ENCODE assay signal across 8 cellular contexts in the genomic region with DNA sequence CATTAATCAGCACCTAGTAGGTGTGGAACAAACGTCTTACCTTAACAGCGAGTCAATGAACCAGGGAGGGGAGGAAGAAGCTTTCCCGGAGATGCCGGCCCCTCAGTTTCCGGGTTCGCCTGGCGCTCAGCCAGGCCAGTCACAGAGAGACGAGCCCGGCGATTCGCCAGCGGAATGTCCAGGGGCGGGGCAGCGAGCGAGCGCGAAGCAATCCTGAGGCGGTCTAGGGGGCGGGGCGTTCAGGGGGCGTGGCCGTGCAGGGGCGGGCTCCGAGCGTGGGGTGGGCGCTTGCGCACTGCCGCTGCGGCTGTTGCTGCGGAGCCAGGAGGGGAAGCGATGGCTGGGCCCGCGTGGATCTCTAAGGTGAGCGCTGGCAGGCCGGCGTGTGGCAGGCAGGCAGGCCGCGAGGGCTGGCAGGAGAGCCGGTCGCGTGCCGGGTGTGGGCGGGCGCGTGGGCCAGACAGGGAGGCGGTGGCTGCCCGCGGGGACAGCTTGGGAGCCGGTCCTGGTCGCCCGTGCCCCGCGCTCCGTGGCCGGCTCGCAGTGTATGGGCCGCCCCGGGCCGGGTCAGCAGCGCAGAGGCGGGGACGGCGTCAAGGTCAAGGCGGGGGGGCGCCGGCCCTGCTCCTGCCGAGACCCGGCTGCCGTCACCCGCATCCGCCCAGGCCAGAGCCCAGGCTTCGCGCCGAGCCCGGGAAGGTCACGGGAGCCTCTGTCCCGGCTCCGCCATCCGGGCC. TPM values are rescaled to one million over a fixed set of nuclear protein-coding genes. Genes with fewer than 3 reads are reported as not detected.
DNase-seq lines count a peak whose midpoint lies in the region; ATAC-seq, FAIRE-seq and TF ChIP-seq lines count a peak whose summit lies in the region.

A gene (plus strand): TSS at position 295 of the 737 bp plus-strand sequence. CDS start 42 bp downstream, at position 337.

- H3K27me3 ChIP-seq in BE2C, result no peaks in the 10 kb centered on the region

- POLR2A ChIA-PET in activated CD4-positive, alpha-beta T cell treated with anti-CD3 and anti-CD28 coated beads for 36 hours (lab: Charles Lee), result interaction anchor here (0.6 to 2.5 kb wide), 6 partner anchors 11 to 99 kb away, joined by 3 to 12 read pairs (median 7); a partner anchor contains a TSS

- H3K4me3 ChIP-seq in BE2C (ENCODE audit: low read depth, low read length), result peak within 1 kb of the TSS; percentile 90

- peak; percentile 96 for FAIRE-seq in GM19239 (lab: Jason Lieb, UNC)

- no peaks in the 10 kb centered on the region for H3K9me3 Mint-ChIP-seq in activated CD4-positive, alpha-beta T cell treated with anti-CD3 and anti-CD28 coated beads for 36 hours (ENCODE audit: low read depth)
- no peaks in the 10 kb centered on the region for H3K9me3 Mint-ChIP-seq in chondrocyte (ENCODE audit: low read depth)

- no peaks in the 10 kb centered on the region for H3K4me1 ChIP-seq in BE2C

- H3K4me1 Mint-ChIP-seq in activated CD4-positive, alpha-beta T cell treated with anti-CD3 and anti-CD28 coated beads for 36 hours, result peaks cover 41% of the 10 kb centered on the region
- H3K4me1 Mint-ChIP-seq in chondrocyte (ENCODE audit: low read depth), result peaks cover 25% of the 10 kb centered on the region

- H3K9me3 ChIP-seq in BE2C, result no peaks in the 10 kb centered on the region

- peak within 1 kb of the TSS; percentile 95 for H3K4me3 Mint-ChIP-seq in activated CD4-positive, alpha-beta T cell treated with anti-CD3 and anti-CD28 coated beads for 36 hours
- peak within 1 kb of the TSS; percentile 85 for H3K4me3 Mint-ChIP-seq in chondrocyte (ENCODE audit: unreplicated experiment)

- CTCF ChIA-PET in activated CD4-positive, alpha-beta T cell treated with anti-CD3 and anti-CD28 coated beads for 36 hours (lab: Charles Lee), result interaction anchor here (1.0 to 2.9 kb wide), 6 partner anchors 10 to 151 kb away, joined by 3 to 12 read pairs (median 4); a partner anchor contains a TSS

- H3K36me3 ChIP-seq in BE2C, result no peaks in the 10 kb centered on the region; the same call in 1 of the 2 replicates

- peak; percentile 74 for ATAC-seq in HG03442 (IDR thresholded peaks at IDR 0.05; ENCODE audit: unreplicated experiment)
- peak; percentile 94 for ATAC-seq in activated CD4-positive, alpha-beta T cell treated with anti-CD3 and anti-CD28 coated beads for 36 hours

- TF ChIP-seq CTCF in BE2C (IDR thresholded peaks at IDR 0.05; ENCODE audit: low read depth, low read length) (no peak), chondrocyte (IDR thresholded peaks at IDR 0.05) (no peak)

- DNase-seq in BE2C, result peak; percentile 100
- peak; percentile 83 for DNase-seq in GM19239 (ENCODE audit: insufficient read length, low spot score)
- peak; percentile 94 to 98 for DNase-seq in NCI-H524 (lab: John Stamatoyannopoulos, UW)
- peak; percentile 100 for DNase-seq in activated CD4-positive, alpha-beta T cell treated with anti-CD3 and anti-CD28 coated beads for 36 hours
- DNase-seq in chondrocyte (ENCODE audit: low spot score), result peak; percentile 99
- peak; percentile 96 for DNase-seq in kidney glomerular epithelial cell (lab: John Stamatoyannopoulos, UW)
- peak; percentile 99 to 100 for DNase-seq in stimulated activated CD4-positive, alpha-beta T cell treated with anti-CD3 and anti-CD28 coated beads, Interleukin-15, amount 100 ng/mL, for 48 hours (ENCODE audit: low read depth in 2 of 2)

- peaks cover 17% of the 10 kb centered on the region for H3K36me3 Mint-ChIP-seq in activated CD4-positive, alpha-beta T cell treated with anti-CD3 and anti-CD28 coated beads for 36 hours (ENCODE audit: low read depth)
- H3K36me3 Mint-ChIP-seq in chondrocyte (ENCODE audit: low read depth), result no peaks in the 10 kb centered on the region

- intact Hi-C loops in activated CD4-positive, alpha-beta T cell treated with anti-CD3 and anti-CD28 coated beads for 36 hours (cut with DNase I, micrococcal nuclease), result loop anchor here (1.0 to 5.0 kb wide), 10 partner anchors 13 to 723 kb away; a partner anchor contains a TSS

- H3K27me3 Mint-ChIP-seq in activated CD4-positive, alpha-beta T cell treated with anti-CD3 and anti-CD28 coated beads for 36 hours, result no peaks in the 10 kb centered on the region
- H3K27me3 Mint-ChIP-seq in chondrocyte (ENCODE audit: low read depth), result no peaks in the 10 kb centered on the region

- H3K27ac Mint-ChIP-seq in activated CD4-positive, alpha-beta T cell treated with anti-CD3 and anti-CD28 coated beads for 36 hours, result peak within 1 kb of the TSS; percentile 96
- peak within 1 kb of the TSS; percentile 87 for H3K27ac Mint-ChIP-seq in chondrocyte (ENCODE audit: unreplicated experiment)

RNA-seq across cellular contexts. Expression of the gene that starts here (rescaled TPM):
- polyA plus RNA-seq in BE2C (2012; ENCODE audit: insufficient read depth, insufficient read length, low read depth), result 113 TPM
- 100 to 1,000 TPM; 129 to 135 TPM for total RNA-seq in activated CD4-positive, alpha-beta T cell treated with anti-CD3 and anti-CD28 coated beads for 36 hours
- total RNA-seq in chondrocyte, result 42.6 to 50.7 TPM (median 48.7 TPM) in 3 replicates

Comparison
In these comparisons a context has a peak if more than half of its experiments do, and no peak if none do; other contexts are left out.
1. Peak in every context shown above with its lines: DNase-seq, ATAC-seq and H3K4me3 ChIP-seq.